ENCODE assay signal across 31 cellular contexts in genomic region chr12:121403721-121404120, GRCh38.
"Had no signal": no experiment of that assay in that cellular context is flagged by ENCODE, and none has a peak within 500 bp of the region (broad histone marks: within the 10 kb centered on the region; RNA-seq: fewer than 3 reads in every experiment).

No MANE protein-coding gene starts in this region.

- H3K27ac ChIP-seq: adrenal gland, body of pancreas, epithelial cell of prostate, esophagus squamous epithelium had no signal

- H3K27me3 Mint-ChIP-seq: activated CD4-positive, alpha-beta T cell treated with anti-CD3 and anti-CD28 coated beads, Interleukin-2, amount 10 ng/mL, durations not matched to agents 7 days and 5 days; activated CD8-positive, alpha-beta T cell treated with anti-CD3 and anti-CD28 coated beads for 36 hours; activated naive CD4-positive, alpha-beta T cell treated with anti-CD3 and anti-CD28 coated beads, Interleukin-2, amount 50 U/mL, for 24 hours; activated naive CD8-positive, alpha-beta T cell treated with anti-CD3 and anti-CD28 coated beads for 36 hours; activated naive CD8-positive, alpha-beta T cell treated with anti-CD3 and anti-CD28 coated beads, Interleukin-2, amount 50 U/mL, for 24 hours; activated T-helper 17 cell treated with anti-CD3 and anti-CD28 coated beads, Interleukin-2, amount 50 U/mL, for 72 hours; effector memory CD8-positive, alpha-beta T cell had no signal

- H3K27ac Mint-ChIP-seq: activated CD4-positive, alpha-beta T cell treated with anti-CD3 and anti-CD28 coated beads, Interleukin-2, amount 10 ng/mL, durations not matched to agents 7 days and 5 days; activated CD8-positive, alpha-beta T cell treated with anti-CD3 and anti-CD28 coated beads for 36 hours; activated naive CD4-positive, alpha-beta T cell treated with anti-CD3 and anti-CD28 coated beads for 36 hours; activated naive CD8-positive, alpha-beta T cell treated with anti-CD3 and anti-CD28 coated beads for 36 hours; activated naive CD8-positive, alpha-beta T cell treated with anti-CD3 and anti-CD28 coated beads, Interleukin-2, amount 50 U/mL, for 24 hours; activated T-helper 17 cell treated with anti-CD3 and anti-CD28 coated beads, Interleukin-2, amount 50 U/mL, for 72 hours; WTC11 had no signal

- DNase-seq: activated CD4-positive, alpha-beta T cell treated with anti-CD3 and anti-CD28 coated beads for 1 hour; activated CD4-positive, alpha-beta T cell treated with anti-CD3 and anti-CD28 coated beads for 4 hours; activated CD4-positive, alpha-beta T cell treated with anti-CD3 and anti-CD28 coated beads, Interleukin-2, amount 10 ng/mL, durations not matched to agents 7 days and 5 days; activated CD4-positive, alpha-beta T cell treated with anti-CD3 and anti-CD28 coated beads, Interleukin-2, amount 50 U/mL, for 48 hours; activated CD8-positive, alpha-beta memory T cell treated with anti-CD3 and anti-CD28 coated beads for 24 hours; activated CD8-positive, alpha-beta T cell treated with anti-CD3 and anti-CD28 coated beads for 36 hours; activated effector memory CD4-positive, alpha-beta T cell treated with Interleukin-2 at 50 U/mL for 16 hours; activated gamma-delta T cell treated with Interleukin-2 at 50 U/mL for 16 hours; activated naive CD4-positive, alpha-beta T cell treated with anti-CD3 and anti-CD28 coated beads for 36 hours; activated naive CD8-positive, alpha-beta T cell treated with anti-CD3 and anti-CD28 coated beads for 36 hours; activated naive CD8-positive, alpha-beta T cell treated with anti-CD3 and anti-CD28 coated beads, Interleukin-2, amount 50 U/mL, for 24 hours; activated T-cell treated with anti-CD3 and anti-CD28 coated beads, Interleukin-2, amount 50 U/mL, for 4 hours; adrenal gland; amygdala; aorta; body of pancreas; caudate nucleus; cortex of kidney; dermis blood vessel endothelial cell; effector CD4-positive, alpha-beta T cell; effector memory CD8-positive, alpha-beta T cell; esophagus squamous epithelium; foreskin melanocyte; head of caudate nucleus; T-helper 2 cell had no signal

- ATAC-seq: activated CD8-positive, alpha-beta T cell treated with anti-CD3 and anti-CD28 coated beads for 36 hours; activated naive CD8-positive, alpha-beta T cell treated with anti-CD3 and anti-CD28 coated beads, Interleukin-2, amount 50 U/mL, for 24 hours; activated T-cell treated with anti-CD3 and anti-CD28 coated beads, Interleukin-2, amount 50 U/mL, for 4 hours; activated T-helper 17 cell treated with anti-CD3 and anti-CD28 coated beads, Interleukin-2, amount 50 U/mL, for 72 hours; body of pancreas; effector memory CD8-positive, alpha-beta T cell; WTC11 had no signal

- H3K27me3 ChIP-seq: adrenal gland, body of pancreas, esophagus squamous epithelium had no signal

- H3K4me3 ChIP-seq: adrenal gland, body of pancreas, esophagus squamous epithelium had no signal

- FAIRE-seq: colon, endothelial cell of umbilical vein had no signal

- H3K9me3 ChIP-seq: adrenal gland, body of pancreas, esophagus squamous epithelium had no signal

- H3K4me3 Mint-ChIP-seq: activated CD4-positive, alpha-beta T cell treated with anti-CD3 and anti-CD28 coated beads, Interleukin-2, amount 10 ng/mL, durations not matched to agents 7 days and 5 days; activated CD8-positive, alpha-beta T cell treated with anti-CD3 and anti-CD28 coated beads for 36 hours; activated naive CD4-positive, alpha-beta T cell treated with anti-CD3 and anti-CD28 coated beads for 36 hours; activated naive CD4-positive, alpha-beta T cell treated with anti-CD3 and anti-CD28 coated beads, Interleukin-2, amount 50 U/mL, for 24 hours; activated naive CD8-positive, alpha-beta T cell treated with anti-CD3 and anti-CD28 coated beads for 36 hours; activated naive CD8-positive, alpha-beta T cell treated with anti-CD3 and anti-CD28 coated beads, Interleukin-2, amount 50 U/mL, for 24 hours; activated T-cell treated with anti-CD3 and anti-CD28 coated beads, Interleukin-2, amount 50 U/mL, for 4 hours; effector memory CD8-positive, alpha-beta T cell; WTC11 had no signal

- H3K9me3 Mint-ChIP-seq: activated CD4-positive, alpha-beta T cell treated with anti-CD3 and anti-CD28 coated beads, Interleukin-2, amount 10 ng/mL, durations not matched to agents 7 days and 5 days; activated CD8-positive, alpha-beta T cell treated with anti-CD3 and anti-CD28 coated beads for 36 hours; activated naive CD4-positive, alpha-beta T cell treated with anti-CD3 and anti-CD28 coated beads for 36 hours; activated naive CD4-positive, alpha-beta T cell treated with anti-CD3 and anti-CD28 coated beads, Interleukin-2, amount 50 U/mL, for 24 hours; activated naive CD8-positive, alpha-beta T cell treated with anti-CD3 and anti-CD28 coated beads for 36 hours; activated naive CD8-positive, alpha-beta T cell treated with anti-CD3 and anti-CD28 coated beads, Interleukin-2, amount 50 U/mL, for 24 hours; activated T-cell treated with anti-CD3 and anti-CD28 coated beads, Interleukin-2, amount 50 U/mL, for 4 hours; activated T-helper 17 cell treated with anti-CD3 and anti-CD28 coated beads, Interleukin-2, amount 50 U/mL, for 72 hours; effector memory CD8-positive, alpha-beta T cell; WTC11 had no signal
